Comparison of ENCODE assay signal across 8 cellular contexts in the genomic region with DNA sequence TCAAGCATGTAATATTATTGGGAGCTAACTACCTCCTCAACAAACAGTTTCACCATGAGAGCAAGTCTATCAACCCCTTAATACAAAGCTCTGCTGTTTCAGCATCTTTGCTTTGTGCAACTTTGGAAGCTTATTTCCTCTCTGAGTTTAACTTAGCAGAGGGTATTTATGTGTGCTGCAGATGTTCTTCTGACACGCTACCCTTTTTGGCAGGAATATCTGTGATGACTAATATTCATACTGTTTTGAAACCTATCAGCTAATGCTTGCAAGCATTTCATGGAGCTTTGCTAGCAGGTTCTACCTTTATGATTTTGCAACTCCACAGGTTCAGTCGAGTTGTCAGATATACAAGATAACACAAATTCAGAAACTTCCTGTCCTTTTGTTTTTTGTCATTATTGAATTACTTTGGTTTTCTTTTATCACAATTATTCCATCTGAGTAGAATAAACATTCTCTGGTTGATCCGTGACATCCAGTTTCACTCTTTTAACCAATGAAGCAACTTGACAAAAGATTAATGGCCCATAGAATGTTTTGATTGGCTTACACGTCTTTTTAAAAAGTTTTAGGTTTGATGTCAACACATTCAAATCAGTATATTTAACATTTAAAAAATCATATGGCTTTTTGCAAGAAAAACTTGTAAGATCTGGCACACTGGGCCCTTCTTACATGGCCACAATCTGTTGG. TPM values are rescaled to one million over a fixed set of nuclear protein-coding genes. Genes with fewer than 3 reads are reported as not detected.
DNase-seq lines count a peak whose midpoint lies in the region; ATAC-seq, FAIRE-seq and TF ChIP-seq lines count a peak whose summit lies in the region.

No MANE protein-coding gene starts in this region.

- no peaks in the 10 kb centered on the region for H3K27me3 ChIP-seq in esophagus muscularis mucosa
- H3K27me3 ChIP-seq in Peyer's patch: no peaks in the 10 kb centered on the region

- TF ChIP-seq CTCF in esophagus muscularis mucosa (IDR thresholded peaks at IDR 0.05) (no peak), Peyer's patch (IDR thresholded peaks at IDR 0.05) (no peak)

- H3K36me3 ChIP-seq in esophagus muscularis mucosa (no peaks in the 10 kb centered on the region), Peyer's patch (no peaks in the 10 kb centered on the region)

- H3K9me3 ChIP-seq in esophagus muscularis mucosa (no peaks in the 10 kb centered on the region), Peyer's patch (no peaks in the 10 kb centered on the region)

- TF ChIP-seq EP300 in esophagus muscularis mucosa (IDR thresholded peaks at IDR 0.05): no peak

- H3K4me3 ChIP-seq in esophagus muscularis mucosa: no peak overlapping the region
- H3K4me3 ChIP-seq in Peyer's patch: no peak overlapping the region

- 24% methylated on average over 4 of the region's 4 CpGs for WGBS in esophagus muscularis mucosa

- ATAC-seq in GM21619 (IDR thresholded peaks at IDR 0.05; ENCODE audit: unreplicated experiment): no peak

- FAIRE-seq in H54 (lab: Jason Lieb, UNC): peak; percentile 90

- peaks cover 0 to 35% (median 30%) of the 10 kb centered on the region in 4 donors for H3K4me1 ChIP-seq in esophagus muscularis mucosa
- peaks cover 0 to 3% (median 0%) of the 10 kb centered on the region in 4 donors for H3K4me1 ChIP-seq in Peyer's patch

- no peak overlapping the region for H3K27ac ChIP-seq in esophagus muscularis mucosa (replicated peaks in 1 of 4)
- peak overlapping the region in 2 of 4 donors; percentile 14 to 44 for H3K27ac ChIP-seq in Peyer's patch

- TF ChIP-seq POLR2A in H54 (IDR thresholded peaks at IDR 0.05; ENCODE audit: low read depth, low read length) (no peak), esophagus muscularis mucosa (IDR thresholded peaks at IDR 0.05; ENCODE audit: low read depth) (no peak), Peyer's patch (IDR thresholded peaks at IDR 0.05) (no peak)

- intact Hi-C loops in esophagus muscularis mucosa (cut with DNase I): loop anchor here (5.0 kb wide), 1 partner anchor 73 kb away; no protein-coding TSS in a partner anchor

- peak; percentile 69 for DNase-seq in GM03348 (ENCODE audit: low spot score)
- DNase-seq in H54 (ENCODE audit: insufficient read length, low spot score): no peak
- peak; percentile 87 for DNase-seq in RPMI8226
- peak; percentile 68 for DNase-seq in kidney glomerular epithelial cell (lab: John Stamatoyannopoulos, UW)
- DNase-seq in esophagus muscularis mucosa (ENCODE audit: extremely low spot score): no peak
- no peak for DNase-seq in Peyer's patch
- DNase-seq in activated CD4-positive, alpha-beta T cell treated with anti-CD3 and anti-CD28 coated beads, Interleukin-2, amount 50 U/mL, for 48 hours: no peak

RNA-seq across cellular contexts. Expression of a gene that starts 1.7 kb away (rescaled TPM):
- total RNA-seq in esophagus muscularis mucosa: 10 to 100 TPM; 13.4 to 15.0 (median 14.4) TPM
- total RNA-seq in Peyer's patch: 10 to 100 TPM in 1 of 4 donors, 1 to 10 TPM in 3; 2.1 to 40.4 (median 7.2) TPM

Comparison
In these comparisons a context has a peak if more than half of its experiments do, and no peak if none do; other contexts are left out.
1. DNase-seq: peak in GM03348 (single experiment), RPMI8226 (single experiment) and kidney glomerular epithelial cell (single experiment); none in H54 (single experiment), esophagus muscularis mucosa (single experiment), Peyer's patch (0 of 3) and activated CD4-positive, alpha-beta T cell treated with anti-CD3 and anti-CD28 coated beads, Interleukin-2, amount 50 U/mL, for 48 hours (0 of 2).